Comparison of ENCODE assay signal across 1 cellular context in the genomic region with DNA sequence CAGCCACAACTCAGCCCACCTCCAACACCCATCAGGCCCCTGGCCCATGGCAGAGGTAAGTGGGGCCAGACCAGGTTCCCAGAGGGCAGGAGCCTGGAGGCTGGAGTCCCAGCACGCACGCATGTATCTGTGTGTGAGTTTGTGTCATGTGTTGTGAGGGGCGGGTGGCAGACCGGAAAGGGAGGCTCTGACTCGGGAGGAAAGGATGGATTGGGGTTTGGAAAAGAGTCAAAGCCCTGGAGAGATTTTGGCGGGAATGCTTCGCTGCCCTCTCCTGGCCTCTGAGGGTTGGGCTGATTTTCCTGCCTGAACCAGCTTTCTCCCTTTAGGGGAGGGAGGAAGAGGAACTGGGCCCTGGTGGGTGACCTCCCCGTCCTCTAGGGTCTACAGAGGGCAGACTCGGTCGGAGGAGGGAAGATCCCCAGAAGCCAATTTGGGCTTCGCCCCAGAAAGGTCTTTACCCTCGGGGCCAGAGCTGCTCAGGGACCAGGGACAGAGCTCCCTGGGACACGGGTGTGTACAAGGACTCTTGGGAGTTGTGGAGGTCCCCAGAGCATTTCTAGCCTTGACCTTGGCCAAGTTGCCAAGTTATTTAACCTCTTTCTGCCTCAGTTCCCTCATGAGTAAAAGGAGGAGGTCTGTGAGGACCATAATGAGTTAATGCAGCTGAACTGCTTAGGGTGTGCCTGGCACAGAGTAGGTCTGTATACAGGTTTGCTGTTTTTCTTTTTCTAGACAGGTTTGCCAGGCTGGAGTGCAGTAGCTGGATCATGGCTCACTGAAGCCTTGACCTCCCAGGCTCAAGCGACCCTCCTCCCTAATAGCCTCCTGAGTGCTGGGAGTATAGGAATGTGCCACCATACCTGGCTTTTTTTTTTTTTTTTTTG.
A peak's percentile ranks its signal among the peaks of the same experiment; 100 is the strongest.
TF ChIP-seq lines count a peak whose summit lies in the region.

No MANE protein-coding gene starts in this region.

TF ChIP-seq in HEK293, 187 proteins besides CTCF, POLR2A, EP300 and RAD21 (continued from another document):
- TF ChIP-seq ZBTB21 (tag by site-specific recombination; IDR thresholded peaks at IDR 0.05) (no peak), EGR2 (tag by site-specific recombination; IDR thresholded peaks at IDR 0.05; ENCODE audit: low read depth) (no peak), YY1 (tag by site-specific recombination; IDR thresholded peaks at IDR 0.05) (no peak), KLF9 (tag by site-specific recombination; IDR thresholded peaks at IDR 0.05; ENCODE audit: low read depth) (no peak), ZNF366 (tag by site-specific recombination; conservative IDR thresholded peaks at IDR 0.05) (peak; percentile 59), ZNF433 (tag by site-specific recombination; IDR thresholded peaks at IDR 0.05; ENCODE audit: low read depth) (no peak), ZNF677 (tag by site-specific recombination; IDR thresholded peaks at IDR 0.05) (no peak), ZNF514 (tag by site-specific recombination; IDR thresholded peaks at IDR 0.05) (no peak), GLI2 (tag by site-specific recombination; IDR thresholded peaks at IDR 0.05; ENCODE audit: borderline replicate concordance, low read depth) (no peak), ZNF600 (tag by site-specific recombination; IDR thresholded peaks at IDR 0.05) (peak; percentile 85), HOXC10 (CRISPR knock-in tag; IDR thresholded peaks at IDR 0.05) (no peak), SALL2 (tag by site-specific recombination; IDR thresholded peaks at IDR 0.05; ENCODE audit: borderline replicate concordance) (no peak), ZNF175 (tag by site-specific recombination; IDR thresholded peaks at IDR 0.05) (no peak), ZNF23 (tag by site-specific recombination; IDR thresholded peaks at IDR 0.05; ENCODE audit: borderline replicate concordance) (no peak), ZNF335 (tag by site-specific recombination; conservative IDR thresholded peaks at IDR 0.05) (peak; percentile 31), ZNF560 (tag by site-specific recombination; IDR thresholded peaks at IDR 0.05; ENCODE audit: borderline replicate concordance) (no peak), ZBTB48 (tag by site-specific recombination; IDR thresholded peaks at IDR 0.05) (peak; percentile 72), SP3 (tag by site-specific recombination; IDR thresholded peaks at IDR 0.05) (no peak), ZNF292 (tag by site-specific recombination; IDR thresholded peaks at IDR 0.05; ENCODE audit: borderline replicate concordance, low read depth) (no peak), ZBTB8A (tag by site-specific recombination; IDR thresholded peaks at IDR 0.05) (no peak), ZFHX2 (tag by site-specific recombination; conservative IDR thresholded peaks at IDR 0.05) (no peak), ZSCAN23 (tag by site-specific recombination; IDR thresholded peaks at IDR 0.05) (no peak), ZNF654 (tag by site-specific recombination; IDR thresholded peaks at IDR 0.05; ENCODE audit: low read depth) (peak; percentile 50), ZNF501 (tag by site-specific recombination; IDR thresholded peaks at IDR 0.05) (no peak), ZBTB17 (tag by site-specific recombination; IDR thresholded peaks at IDR 0.05) (peak; percentile 71), KLF1 (tag by site-specific recombination; IDR thresholded peaks at IDR 0.05) (peak; percentile 51; the same call in 1 of the 2 replicates), ZNF274 (IDR thresholded peaks at IDR 0.05; ENCODE audit: low read length) (no peak), ZNF274 (tag by site-specific recombination; IDR thresholded peaks at IDR 0.05; ENCODE audit: borderline replicate concordance) (no peak), WT1 (tag by site-specific recombination; IDR thresholded peaks at IDR 0.05) (peak; percentile 97), ZNF521 (tag by site-specific recombination; IDR thresholded peaks at IDR 0.05) (no peak), ZSCAN16 (tag by site-specific recombination; IDR thresholded peaks at IDR 0.05) (no peak), IKZF3 (tag by site-specific recombination; IDR thresholded peaks at IDR 0.05) (peak; percentile 64), ZNF558 (tag by site-specific recombination; IDR thresholded peaks at IDR 0.05) (no peak), ZNF549 (tag by site-specific recombination; IDR thresholded peaks at IDR 0.05) (no peak), ZNF76 (tag by site-specific recombination; IDR thresholded peaks at IDR 0.05; ENCODE audit: borderline replicate concordance, low read depth) (no peak), ZEB2 (tag by site-specific recombination; IDR thresholded peaks at IDR 0.05) (no peak), ZNF610 (tag by site-specific recombination; IDR thresholded peaks at IDR 0.05; ENCODE audit: borderline replicate concordance) (no peak), ZNF223 (tag by site-specific recombination; IDR thresholded peaks at IDR 0.05) (no peak)
- TF ChIP-seq, protein P1, sequence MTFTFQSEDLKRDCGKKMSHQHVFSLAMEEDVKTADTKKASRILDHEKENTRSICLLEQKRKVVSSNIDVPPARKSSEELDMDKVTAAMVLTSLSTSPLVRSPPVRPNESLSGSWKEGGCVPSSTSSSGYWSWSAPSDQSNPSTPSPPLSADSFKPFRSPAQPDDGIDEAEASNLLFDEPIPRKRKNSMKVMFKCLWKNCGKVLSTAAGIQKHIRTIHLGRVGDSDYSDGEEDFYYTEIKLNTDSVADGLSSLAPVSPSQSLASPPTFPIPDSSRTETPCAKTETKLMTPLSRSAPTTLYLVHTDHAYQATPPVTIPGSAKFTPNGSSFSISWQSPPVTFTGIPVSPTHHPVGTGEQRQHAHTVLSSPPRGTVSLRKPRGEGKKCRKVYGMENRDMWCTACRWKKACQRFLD (tag by site-specific recombination; IDR thresholded peaks at IDR 0.05), result no peak
- TF ChIP-seq, protein P2, sequence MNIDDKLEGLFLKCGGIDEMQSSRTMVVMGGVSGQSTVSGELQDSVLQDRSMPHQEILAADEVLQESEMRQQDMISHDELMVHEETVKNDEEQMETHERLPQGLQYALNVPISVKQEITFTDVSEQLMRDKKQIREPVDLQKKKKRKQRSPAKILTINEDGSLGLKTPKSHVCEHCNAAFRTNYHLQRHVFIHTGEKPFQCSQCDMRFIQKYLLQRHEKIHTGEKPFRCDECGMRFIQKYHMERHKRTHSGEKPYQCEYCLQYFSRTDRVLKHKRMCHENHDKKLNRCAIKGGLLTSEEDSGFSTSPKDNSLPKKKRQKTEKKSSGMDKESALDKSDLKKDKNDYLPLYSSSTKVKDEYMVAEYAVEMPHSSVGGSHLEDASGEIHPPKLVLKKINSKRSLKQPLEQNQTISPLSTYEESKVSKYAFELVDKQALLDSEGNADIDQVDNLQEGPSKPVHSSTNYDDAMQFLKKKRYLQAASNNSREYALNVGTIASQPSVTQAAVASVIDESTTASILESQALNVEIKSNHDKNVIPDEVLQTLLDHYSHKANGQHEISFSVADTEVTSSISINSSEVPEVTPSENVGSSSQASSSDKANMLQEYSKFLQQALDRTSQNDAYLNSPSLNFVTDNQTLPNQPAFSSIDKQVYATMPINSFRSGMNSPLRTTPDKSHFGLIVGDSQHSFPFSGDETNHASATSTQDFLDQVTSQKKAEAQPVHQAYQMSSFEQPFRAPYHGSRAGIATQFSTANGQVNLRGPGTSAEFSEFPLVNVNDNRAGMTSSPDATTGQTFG (tag by site-specific recombination; IDR thresholded peaks at IDR 0.05; ENCODE audit: borderline replicate concordance), result no peak
- TF ChIP-seq, protein P3, sequence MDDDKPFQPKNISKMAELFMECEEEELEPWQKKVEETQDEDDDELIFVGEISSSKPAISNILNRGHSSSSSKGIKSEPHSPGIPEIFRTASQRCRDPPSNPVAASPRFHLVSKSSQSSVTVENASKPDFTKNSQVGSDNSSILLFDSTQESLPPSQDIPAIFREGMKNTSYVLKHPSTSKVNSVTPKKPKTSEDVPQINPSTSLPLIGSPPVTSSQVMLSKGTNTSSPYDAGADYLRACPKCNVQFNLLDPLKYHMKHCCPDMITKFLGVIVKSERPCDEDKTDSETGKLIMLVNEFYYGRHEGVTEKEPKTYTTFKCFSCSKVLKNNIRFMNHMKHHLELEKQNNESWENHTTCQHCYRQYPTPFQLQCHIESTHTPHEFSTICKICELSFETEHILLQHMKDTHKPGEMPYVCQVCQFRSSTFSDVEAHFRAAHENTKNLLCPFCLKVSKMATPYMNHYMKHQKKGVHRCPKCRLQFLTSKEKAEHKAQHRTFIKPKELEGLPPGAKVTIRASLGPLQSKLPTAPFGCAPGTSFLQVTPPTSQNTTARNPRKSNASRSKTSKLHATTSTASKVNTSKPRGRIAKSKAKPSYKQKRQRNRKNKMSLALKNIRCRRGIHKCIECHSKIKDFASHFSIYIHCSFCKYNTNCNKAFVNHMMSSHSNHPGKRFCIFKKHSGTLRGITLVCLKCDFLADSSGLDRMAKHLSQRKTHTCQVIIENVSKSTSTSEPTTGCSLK (tag by site-specific recombination; IDR thresholded peaks at IDR 0.05), result no peak
- TF ChIP-seq, protein P4, sequence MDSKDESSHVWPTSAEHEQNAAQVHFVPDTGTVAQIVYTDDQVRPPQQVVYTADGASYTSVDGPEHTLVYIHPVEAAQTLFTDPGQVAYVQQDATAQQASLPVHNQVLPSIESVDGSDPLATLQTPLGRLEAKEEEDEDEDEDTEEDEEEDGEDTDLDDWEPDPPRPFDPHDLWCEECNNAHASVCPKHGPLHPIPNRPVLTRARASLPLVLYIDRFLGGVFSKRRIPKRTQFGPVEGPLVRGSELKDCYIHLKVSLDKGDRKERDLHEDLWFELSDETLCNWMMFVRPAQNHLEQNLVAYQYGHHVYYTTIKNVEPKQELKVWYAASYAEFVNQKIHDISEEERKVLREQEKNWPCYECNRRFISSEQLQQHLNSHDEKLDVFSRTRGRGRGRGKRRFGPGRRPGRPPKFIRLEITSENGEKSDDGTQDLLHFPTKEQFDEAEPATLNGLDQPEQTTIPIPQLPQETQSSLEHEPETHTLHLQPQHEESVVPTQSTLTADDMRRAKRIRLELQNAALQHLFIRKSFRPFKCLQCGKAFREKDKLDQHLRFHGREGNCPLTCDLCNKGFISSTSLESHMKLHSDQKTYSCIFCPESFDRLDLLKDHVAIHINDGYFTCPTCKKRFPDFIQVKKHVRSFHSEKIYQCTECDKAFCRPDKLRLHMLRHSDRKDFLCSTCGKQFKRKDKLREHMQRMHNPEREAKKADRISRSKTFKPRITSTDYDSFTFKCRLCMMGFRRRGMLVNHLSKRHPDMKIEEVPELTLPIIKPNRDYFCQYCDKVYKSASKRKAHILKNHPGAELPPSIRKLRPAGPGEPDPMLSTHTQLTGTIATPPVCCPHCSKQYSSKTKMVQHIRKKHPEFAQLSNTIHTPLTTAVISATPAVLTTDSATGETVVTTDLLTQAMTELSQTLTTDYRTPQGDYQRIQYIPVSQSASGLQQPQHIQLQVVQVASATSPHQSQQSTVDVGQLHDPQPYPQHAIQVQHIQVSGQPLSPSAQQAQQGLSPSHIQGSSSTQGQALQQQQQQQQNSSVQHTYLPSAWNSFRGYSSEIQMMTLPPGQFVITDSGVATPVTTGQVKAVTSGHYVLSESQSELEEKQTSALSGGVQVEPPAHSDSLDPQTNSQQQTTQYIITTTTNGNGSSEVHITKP (tag by site-specific recombination; IDR thresholded peaks at IDR 0.05), result no peak
- TF ChIP-seq, protein P5, sequence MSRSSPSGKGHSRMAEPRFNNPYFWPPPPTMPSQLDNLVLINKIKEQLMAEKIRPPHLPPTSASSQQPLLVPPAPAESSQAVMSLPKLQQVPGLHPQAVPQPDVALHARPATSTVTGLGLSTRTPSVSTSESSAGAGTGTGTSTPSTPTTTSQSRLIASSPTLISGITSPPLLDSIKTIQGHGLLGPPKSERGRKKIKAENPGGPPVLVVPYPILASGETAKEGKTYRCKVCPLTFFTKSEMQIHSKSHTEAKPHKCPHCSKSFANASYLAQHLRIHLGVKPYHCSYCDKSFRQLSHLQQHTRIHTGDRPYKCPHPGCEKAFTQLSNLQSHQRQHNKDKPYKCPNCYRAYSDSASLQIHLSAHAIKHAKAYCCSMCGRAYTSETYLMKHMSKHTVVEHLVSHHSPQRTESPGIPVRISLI (tag by site-specific recombination; IDR thresholded peaks at IDR 0.05), result no peak
- TF ChIP-seq, protein P6, sequence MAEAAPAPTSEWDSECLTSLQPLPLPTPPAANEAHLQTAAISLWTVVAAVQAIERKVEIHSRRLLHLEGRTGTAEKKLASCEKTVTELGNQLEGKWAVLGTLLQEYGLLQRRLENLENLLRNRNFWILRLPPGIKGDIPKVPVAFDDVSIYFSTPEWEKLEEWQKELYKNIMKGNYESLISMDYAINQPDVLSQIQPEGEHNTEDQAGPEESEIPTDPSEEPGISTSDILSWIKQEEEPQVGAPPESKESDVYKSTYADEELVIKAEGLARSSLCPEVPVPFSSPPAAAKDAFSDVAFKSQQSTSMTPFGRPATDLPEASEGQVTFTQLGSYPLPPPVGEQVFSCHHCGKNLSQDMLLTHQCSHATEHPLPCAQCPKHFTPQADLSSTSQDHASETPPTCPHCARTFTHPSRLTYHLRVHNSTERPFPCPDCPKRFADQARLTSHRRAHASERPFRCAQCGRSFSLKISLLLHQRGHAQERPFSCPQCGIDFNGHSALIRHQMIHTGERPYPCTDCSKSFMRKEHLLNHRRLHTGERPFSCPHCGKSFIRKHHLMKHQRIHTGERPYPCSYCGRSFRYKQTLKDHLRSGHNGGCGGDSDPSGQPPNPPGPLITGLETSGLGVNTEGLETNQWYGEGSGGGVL (tag by site-specific recombination; IDR thresholded peaks at IDR 0.05), result peak; percentile 45
